1 cellular context compared by ENCODE assay signal in the genomic region with DNA sequence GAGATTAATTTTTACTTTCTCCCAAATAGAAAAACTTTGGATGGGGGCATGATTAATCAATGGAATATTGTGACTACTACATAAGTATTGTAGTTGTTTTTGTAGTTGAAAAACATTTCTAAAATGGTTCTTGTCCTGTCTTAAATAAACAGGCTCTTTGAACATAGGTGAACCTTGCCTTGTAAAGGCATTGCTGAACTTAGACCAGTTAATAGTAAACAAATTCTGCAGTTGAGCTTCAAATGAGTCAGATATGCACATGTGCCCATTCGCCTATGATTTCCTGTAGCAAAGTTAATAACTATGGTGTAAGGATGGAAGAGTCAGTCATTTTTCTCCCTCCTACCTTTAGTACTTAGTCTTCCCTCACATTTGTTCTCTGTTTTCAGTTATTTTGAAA.
TF ChIP-seq lines count a peak whose summit lies in the region.

No MANE protein-coding gene starts in this region.

TF ChIP-seq in HepG2, 621 proteins besides CTCF, POLR2A, EP300 and RAD21 (continued from another document and continues in another):
- TF ChIP-seq, protein P1, sequence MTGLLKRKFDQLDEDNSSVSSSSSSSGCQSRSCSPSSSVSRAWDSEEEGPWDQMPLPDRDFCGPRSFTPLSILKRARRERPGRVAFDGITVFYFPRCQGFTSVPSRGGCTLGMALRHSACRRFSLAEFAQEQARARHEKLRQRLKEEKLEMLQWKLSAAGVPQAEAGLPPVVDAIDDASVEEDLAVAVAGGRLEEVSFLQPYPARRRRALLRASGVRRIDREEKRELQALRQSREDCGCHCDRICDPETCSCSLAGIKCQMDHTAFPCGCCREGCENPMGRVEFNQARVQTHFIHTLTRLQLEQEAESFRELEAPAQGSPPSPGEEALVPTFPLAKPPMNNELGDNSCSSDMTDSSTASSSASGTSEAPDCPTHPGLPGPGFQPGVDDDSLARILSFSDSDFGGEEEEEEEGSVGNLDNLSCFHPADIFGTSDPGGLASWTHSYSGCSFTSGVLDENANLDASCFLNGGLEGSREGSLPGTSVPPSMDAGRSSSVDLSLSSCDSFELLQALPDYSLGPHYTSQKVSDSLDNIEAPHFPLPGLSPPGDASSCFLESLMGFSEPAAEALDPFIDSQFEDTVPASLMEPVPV (CRISPR knock-in tag; IDR thresholded peaks at IDR 0.05) = no peak
- TF ChIP-seq PRPF4 (IDR thresholded peaks at IDR 0.05; ENCODE audit: low read depth, low read length, poor library complexity, severe bottlenecking) (no peak), CHD2 (IDR thresholded peaks at IDR 0.05; ENCODE audit: low read depth, low read length) (no peak), ZNF207 (IDR thresholded peaks at IDR 0.05; ENCODE audit: borderline replicate concordance) (no peak), IKZF1 (IDR thresholded peaks at IDR 0.05) (no peak), BRD4 (CRISPR knock-in tag; IDR thresholded peaks at IDR 0.05) (no peak), WIZ (CRISPR knock-in tag; IDR thresholded peaks at IDR 0.05) (no peak), ZNF567 (CRISPR knock-in tag; IDR thresholded peaks at IDR 0.05; ENCODE audit: borderline replicate concordance) (no peak), CCDC6 (CRISPR knock-in tag; IDR thresholded peaks at IDR 0.05) (no peak), GABPA (IDR thresholded peaks at IDR 0.05; ENCODE audit: low read depth, low read length) (no peak), GABPA (CRISPR knock-in tag; IDR thresholded peaks at IDR 0.05; ENCODE audit: low read depth) (peak; percentile 54; the same call in 1 of the 2 replicates), SOX5 (CRISPR knock-in tag; IDR thresholded peaks at IDR 0.05; ENCODE audit: borderline replicate concordance) (peak; percentile 74; the same call in 1 of the 2 replicates), ZNF331 (CRISPR knock-in tag; IDR thresholded peaks at IDR 0.05) (no peak), RBM22 (optimal IDR thresholded peaks at IDR 0.05; ENCODE audit: low read length) (no peak), ZNF205 (CRISPR knock-in tag; IDR thresholded peaks at IDR 0.05) (no peak), TGIF2 (CRISPR knock-in tag; IDR thresholded peaks at IDR 0.05) (no peak), ZNF101 (CRISPR knock-in tag; IDR thresholded peaks at IDR 0.05; ENCODE audit: borderline replicate concordance, low read depth) (no peak), AKAP8 (CRISPR knock-in tag; IDR thresholded peaks at IDR 0.05) (no peak), ZMYM2 (CRISPR knock-in tag; IDR thresholded peaks at IDR 0.05) (peak; percentile 45; the same call in 1 of the 2 replicates), RBAK (CRISPR knock-in tag; IDR thresholded peaks at IDR 0.05) (no peak), ZNF724P (CRISPR knock-in tag; IDR thresholded peaks at IDR 0.05; ENCODE audit: borderline replicate concordance) (no peak), ZNF256 (CRISPR knock-in tag; conservative IDR thresholded peaks at IDR 0.05) (no peak)
- TF ChIP-seq, protein P2, sequence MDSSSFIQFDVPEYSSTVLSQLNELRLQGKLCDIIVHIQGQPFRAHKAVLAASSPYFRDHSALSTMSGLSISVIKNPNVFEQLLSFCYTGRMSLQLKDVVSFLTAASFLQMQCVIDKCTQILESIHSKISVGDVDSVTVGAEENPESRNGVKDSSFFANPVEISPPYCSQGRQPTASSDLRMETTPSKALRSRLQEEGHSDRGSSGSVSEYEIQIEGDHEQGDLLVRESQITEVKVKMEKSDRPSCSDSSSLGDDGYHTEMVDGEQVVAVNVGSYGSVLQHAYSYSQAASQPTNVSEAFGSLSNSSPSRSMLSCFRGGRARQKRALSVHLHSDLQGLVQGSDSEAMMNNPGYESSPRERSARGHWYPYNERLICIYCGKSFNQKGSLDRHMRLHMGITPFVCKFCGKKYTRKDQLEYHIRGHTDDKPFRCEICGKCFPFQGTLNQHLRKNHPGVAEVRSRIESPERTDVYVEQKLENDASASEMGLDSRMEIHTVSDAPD (CRISPR knock-in tag; IDR thresholded peaks at IDR 0.05) = no peak
- TF ChIP-seq, protein P3, sequence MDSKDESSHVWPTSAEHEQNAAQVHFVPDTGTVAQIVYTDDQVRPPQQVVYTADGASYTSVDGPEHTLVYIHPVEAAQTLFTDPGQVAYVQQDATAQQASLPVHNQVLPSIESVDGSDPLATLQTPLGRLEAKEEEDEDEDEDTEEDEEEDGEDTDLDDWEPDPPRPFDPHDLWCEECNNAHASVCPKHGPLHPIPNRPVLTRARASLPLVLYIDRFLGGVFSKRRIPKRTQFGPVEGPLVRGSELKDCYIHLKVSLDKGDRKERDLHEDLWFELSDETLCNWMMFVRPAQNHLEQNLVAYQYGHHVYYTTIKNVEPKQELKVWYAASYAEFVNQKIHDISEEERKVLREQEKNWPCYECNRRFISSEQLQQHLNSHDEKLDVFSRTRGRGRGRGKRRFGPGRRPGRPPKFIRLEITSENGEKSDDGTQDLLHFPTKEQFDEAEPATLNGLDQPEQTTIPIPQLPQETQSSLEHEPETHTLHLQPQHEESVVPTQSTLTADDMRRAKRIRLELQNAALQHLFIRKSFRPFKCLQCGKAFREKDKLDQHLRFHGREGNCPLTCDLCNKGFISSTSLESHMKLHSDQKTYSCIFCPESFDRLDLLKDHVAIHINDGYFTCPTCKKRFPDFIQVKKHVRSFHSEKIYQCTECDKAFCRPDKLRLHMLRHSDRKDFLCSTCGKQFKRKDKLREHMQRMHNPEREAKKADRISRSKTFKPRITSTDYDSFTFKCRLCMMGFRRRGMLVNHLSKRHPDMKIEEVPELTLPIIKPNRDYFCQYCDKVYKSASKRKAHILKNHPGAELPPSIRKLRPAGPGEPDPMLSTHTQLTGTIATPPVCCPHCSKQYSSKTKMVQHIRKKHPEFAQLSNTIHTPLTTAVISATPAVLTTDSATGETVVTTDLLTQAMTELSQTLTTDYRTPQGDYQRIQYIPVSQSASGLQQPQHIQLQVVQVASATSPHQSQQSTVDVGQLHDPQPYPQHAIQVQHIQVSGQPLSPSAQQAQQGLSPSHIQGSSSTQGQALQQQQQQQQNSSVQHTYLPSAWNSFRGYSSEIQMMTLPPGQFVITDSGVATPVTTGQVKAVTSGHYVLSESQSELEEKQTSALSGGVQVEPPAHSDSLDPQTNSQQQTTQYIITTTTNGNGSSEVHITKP (CRISPR knock-in tag; IDR thresholded peaks at IDR 0.05; ENCODE audit: low read depth) = no peak
- TF ChIP-seq, protein P4, sequence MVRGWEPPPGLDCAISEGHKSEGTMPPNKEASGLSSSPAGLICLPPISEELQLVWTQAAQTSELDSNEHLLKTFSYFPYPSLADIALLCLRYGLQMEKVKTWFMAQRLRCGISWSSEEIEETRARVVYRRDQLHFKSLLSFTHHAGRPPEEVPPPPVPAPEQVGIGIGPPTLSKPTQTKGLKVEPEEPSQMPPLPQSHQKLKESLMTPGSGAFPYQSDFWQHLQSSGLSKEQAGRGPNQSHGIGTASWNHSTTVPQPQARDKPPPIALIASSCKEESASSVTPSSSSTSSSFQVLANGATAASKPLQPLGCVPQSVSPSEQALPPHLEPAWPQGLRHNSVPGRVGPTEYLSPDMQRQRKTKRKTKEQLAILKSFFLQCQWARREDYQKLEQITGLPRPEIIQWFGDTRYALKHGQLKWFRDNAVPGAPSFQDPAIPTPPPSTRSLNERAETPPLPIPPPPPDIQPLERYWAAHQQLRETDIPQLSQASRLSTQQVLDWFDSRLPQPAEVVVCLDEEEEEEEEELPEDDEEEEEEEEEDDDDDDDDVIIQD (CRISPR knock-in tag; IDR thresholded peaks at IDR 0.05; ENCODE audit: low read depth) = peak; percentile 86; the same call in 1 of the 2 replicates
- TF ChIP-seq, protein P5, sequence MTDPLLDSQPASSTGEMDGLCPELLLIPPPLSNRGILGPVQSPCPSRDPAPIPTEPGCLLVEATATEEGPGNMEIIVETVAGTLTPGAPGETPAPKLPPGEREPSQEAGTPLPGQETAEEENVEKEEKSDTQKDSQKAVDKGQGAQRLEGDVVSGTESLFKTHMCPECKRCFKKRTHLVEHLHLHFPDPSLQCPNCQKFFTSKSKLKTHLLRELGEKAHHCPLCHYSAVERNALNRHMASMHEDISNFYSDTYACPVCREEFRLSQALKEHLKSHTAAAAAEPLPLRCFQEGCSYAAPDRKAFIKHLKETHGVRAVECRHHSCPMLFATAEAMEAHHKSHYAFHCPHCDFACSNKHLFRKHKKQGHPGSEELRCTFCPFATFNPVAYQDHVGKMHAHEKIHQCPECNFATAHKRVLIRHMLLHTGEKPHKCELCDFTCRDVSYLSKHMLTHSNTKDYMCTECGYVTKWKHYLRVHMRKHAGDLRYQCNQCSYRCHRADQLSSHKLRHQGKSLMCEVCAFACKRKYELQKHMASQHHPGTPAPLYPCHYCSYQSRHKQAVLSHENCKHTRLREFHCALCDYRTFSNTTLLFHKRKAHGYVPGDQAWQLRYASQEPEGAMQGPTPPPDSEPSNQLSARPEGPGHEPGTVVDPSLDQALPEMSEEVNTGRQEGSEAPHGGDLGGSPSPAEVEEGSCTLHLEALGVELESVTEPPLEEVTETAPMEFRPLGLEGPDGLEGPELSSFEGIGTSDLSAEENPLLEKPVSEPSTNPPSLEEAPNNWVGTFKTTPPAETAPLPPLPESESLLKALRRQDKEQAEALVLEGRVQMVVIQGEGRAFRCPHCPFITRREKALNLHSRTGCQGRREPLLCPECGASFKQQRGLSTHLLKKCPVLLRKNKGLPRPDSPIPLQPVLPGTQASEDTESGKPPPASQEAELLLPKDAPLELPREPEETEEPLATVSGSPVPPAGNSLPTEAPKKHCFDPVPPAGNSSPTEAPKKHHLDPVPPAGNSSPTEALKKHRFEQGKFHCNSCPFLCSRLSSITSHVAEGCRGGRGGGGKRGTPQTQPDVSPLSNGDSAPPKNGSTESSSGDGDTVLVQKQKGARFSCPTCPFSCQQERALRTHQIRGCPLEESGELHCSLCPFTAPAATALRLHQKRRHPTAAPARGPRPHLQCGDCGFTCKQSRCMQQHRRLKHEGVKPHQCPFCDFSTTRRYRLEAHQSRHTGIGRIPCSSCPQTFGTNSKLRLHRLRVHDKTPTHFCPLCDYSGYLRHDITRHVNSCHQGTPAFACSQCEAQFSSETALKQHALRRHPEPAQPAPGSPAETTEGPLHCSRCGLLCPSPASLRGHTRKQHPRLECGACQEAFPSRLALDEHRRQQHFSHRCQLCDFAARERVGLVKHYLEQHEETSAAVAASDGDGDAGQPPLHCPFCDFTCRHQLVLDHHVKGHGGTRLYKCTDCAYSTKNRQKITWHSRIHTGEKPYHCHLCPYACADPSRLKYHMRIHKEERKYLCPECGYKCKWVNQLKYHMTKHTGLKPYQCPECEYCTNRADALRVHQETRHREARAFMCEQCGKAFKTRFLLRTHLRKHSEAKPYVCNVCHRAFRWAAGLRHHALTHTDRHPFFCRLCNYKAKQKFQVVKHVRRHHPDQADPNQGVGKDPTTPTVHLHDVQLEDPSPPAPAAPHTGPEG (CRISPR knock-in tag; IDR thresholded peaks at IDR 0.05) = no peak
- TF ChIP-seq, protein P6, sequence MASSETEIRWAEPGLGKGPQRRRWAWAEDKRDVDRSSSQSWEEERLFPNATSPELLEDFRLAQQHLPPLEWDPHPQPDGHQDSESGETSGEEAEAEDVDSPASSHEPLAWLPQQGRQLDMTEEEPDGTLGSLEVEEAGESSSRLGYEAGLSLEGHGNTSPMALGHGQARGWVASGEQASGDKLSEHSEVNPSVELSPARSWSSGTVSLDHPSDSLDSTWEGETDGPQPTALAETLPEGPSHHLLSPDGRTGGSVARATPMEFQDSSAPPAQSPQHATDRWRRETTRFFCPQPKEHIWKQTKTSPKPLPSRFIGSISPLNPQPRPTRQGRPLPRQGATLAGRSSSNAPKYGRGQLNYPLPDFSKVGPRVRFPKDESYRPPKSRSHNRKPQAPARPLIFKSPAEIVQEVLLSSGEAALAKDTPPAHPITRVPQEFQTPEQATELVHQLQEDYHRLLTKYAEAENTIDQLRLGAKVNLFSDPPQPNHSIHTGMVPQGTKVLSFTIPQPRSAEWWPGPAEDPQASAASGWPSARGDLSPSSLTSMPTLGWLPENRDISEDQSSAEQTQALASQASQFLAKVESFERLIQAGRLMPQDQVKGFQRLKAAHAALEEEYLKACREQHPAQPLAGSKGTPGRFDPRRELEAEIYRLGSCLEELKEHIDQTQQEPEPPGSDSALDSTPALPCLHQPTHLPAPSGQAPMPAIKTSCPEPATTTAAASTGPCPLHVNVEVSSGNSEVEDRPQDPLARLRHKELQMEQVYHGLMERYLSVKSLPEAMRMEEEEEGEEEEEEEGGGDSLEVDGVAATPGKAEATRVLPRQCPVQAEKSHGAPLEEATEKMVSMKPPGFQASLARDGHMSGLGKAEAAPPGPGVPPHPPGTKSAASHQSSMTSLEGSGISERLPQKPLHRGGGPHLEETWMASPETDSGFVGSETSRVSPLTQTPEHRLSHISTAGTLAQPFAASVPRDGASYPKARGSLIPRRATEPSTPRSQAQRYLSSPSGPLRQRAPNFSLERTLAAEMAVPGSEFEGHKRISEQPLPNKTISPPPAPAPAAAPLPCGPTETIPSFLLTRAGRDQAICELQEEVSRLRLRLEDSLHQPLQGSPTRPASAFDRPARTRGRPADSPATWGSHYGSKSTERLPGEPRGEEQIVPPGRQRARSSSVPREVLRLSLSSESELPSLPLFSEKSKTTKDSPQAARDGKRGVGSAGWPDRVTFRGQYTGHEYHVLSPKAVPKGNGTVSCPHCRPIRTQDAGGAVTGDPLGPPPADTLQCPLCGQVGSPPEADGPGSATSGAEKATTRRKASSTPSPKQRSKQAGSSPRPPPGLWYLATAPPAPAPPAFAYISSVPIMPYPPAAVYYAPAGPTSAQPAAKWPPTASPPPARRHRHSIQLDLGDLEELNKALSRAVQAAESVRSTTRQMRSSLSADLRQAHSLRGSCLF (CRISPR knock-in tag; IDR thresholded peaks at IDR 0.05; ENCODE audit: borderline replicate concordance) = no peak
- TF ChIP-seq, protein P7, sequence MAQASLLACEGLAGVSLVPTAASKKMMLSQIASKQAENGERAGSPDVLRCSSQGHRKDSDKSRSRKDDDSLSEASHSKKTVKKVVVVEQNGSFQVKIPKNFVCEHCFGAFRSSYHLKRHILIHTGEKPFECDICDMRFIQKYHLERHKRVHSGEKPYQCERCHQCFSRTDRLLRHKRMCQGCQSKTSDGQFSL (CRISPR knock-in tag; IDR thresholded peaks at IDR 0.05) = no peak
- TF ChIP-seq, protein P8, sequence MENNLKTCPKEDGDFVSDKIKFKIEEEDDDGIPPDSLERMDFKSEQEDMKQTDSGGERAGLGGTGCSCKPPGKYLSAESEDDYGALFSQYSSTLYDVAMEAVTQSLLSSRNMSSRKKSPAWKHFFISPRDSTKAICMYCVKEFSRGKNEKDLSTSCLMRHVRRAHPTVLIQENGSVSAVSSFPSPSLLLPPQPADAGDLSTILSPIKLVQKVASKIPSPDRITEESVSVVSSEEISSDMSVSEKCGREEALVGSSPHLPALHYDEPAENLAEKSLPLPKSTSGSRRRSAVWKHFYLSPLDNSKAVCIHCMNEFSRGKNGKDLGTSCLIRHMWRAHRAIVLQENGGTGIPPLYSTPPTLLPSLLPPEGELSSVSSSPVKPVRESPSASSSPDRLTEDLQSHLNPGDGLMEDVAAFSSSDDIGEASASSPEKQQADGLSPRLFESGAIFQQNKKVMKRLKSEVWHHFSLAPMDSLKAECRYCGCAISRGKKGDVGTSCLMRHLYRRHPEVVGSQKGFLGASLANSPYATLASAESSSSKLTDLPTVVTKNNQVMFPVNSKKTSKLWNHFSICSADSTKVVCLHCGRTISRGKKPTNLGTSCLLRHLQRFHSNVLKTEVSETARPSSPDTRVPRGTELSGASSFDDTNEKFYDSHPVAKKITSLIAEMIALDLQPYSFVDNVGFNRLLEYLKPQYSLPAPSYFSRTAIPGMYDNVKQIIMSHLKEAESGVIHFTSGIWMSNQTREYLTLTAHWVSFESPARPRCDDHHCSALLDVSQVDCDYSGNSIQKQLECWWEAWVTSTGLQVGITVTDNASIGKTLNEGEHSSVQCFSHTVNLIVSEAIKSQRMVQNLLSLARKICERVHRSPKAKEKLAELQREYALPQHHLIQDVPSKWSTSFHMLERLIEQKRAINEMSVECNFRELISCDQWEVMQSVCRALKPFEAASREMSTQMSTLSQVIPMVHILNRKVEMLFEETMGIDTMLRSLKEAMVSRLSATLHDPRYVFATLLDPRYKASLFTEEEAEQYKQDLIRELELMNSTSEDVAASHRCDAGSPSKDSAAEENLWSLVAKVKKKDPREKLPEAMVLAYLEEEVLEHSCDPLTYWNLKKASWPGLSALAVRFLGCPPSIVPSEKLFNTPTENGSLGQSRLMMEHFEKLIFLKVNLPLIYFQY (CRISPR knock-in tag; IDR thresholded peaks at IDR 0.05; ENCODE audit: borderline replicate concordance) = no peak
